ENCODE assay signal across 23 cellular contexts in the genomic region with DNA sequence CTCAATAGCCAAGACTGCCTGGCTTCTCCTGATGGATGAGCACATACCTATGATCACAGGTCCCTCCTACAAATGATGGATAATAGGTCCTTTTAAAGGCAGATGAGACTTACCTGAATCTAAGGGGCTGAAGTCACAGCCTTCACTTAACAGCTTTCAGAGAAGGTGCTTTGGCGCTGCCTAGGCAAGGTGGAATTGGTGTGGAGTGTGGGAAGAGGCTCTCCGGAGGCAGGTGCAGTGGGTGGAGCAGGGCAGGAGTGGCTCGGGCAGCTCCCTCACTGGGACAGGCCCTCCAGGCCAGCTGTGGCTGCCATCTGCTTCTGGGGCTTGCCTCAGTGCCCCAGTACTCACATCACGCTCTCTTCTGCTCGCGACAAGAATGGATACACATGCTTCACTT.
DNase-seq lines count a peak whose midpoint lies in the region; ATAC-seq, FAIRE-seq and TF ChIP-seq lines count a peak whose summit lies in the region.
"Had no signal": no experiment of that assay in that cellular context is flagged by ENCODE, and none has a peak within 500 bp of the region (broad histone marks: within the 10 kb centered on the region; RNA-seq: fewer than 3 reads in every experiment).

No MANE protein-coding gene starts in this region.

- peak in 2 of 3 donors; percentile 62 to 69 for TF ChIP-seq POLR2A in body of pancreas (IDR thresholded peaks at IDR 0.05)

- H3K27me3 Mint-ChIP-seq in endothelial cell (ENCODE audit: unreplicated experiment), result peaks cover 3% of the 10 kb centered on the region
- H3K27me3 Mint-ChIP-seq: B cell had no signal

- peak; percentile 45 for DNase-seq in NCI-H187 treated with DMSO at 0.1 percent for 48 hours (lab: John Stamatoyannopoulos, UW)
- peak; percentile 76 for DNase-seq in NCI-H2171 (lab: John Stamatoyannopoulos, UW)
- DNase-seq in body of pancreas, result peak; percentile 79 to 90 (median 84)
- DNase-seq in pancreas, result peak; percentile 62 to 88 (median 78)
- no peak for DNase-seq in endothelial cell (ENCODE audit: low spot score)
- DNase-seq in tibial artery, result no peak
- DNase-seq: 8988T; AML-193; Caco-2; Calu3; CD4-positive, alpha-beta T cell; CD8-positive, alpha-beta T cell; DMS79 treated with DMSO at 0.1 percent for 48 hours; GF-D8 had no signal

- FAIRE-seq in pancreas (lab: Jason Lieb, UNC), result no peak
- FAIRE-seq: A204.1, D721Med, G401.6, GM12891, GM19239 had no signal

- H3K27ac ChIP-seq in body of pancreas, result peak overlapping the region in 3 of 4 donors; percentile 18 to 62 (median 31)
- peak overlapping the region in 3 of 4 donors; percentile 22 to 43 (median 22) for H3K27ac ChIP-seq in pancreas
- H3K27ac ChIP-seq in tibial artery, result no peak overlapping the region
- H3K27ac ChIP-seq: BLaER1 treated with 17β-estradiol and CSF1 and Interleukin-3, amounts not matched to agents 10 nM and 100 nM; C4-2B had no signal

- no peak for TF ChIP-seq CTCF in body of pancreas (IDR thresholded peaks at IDR 0.05)
- TF ChIP-seq CTCF in pancreas (IDR thresholded peaks at IDR 0.05), result no peak
- TF ChIP-seq CTCF in endothelial cell (IDR thresholded peaks at IDR 0.05; ENCODE audit: unreplicated experiment), result no peak
- no peak for TF ChIP-seq CTCF in tibial artery (IDR thresholded peaks at IDR 0.05)

- no peaks in the 10 kb centered on the region for H3K36me3 ChIP-seq in body of pancreas (replicated peaks in 1 of 2; ENCODE audit: insufficient read depth in 1 of 2, low read depth in 2 of 2)
- H3K36me3 ChIP-seq in pancreas, result peaks cover 0 to 5% (median 3%) of the 10 kb centered on the region in 3 donors
- no peaks in the 10 kb centered on the region for H3K36me3 ChIP-seq in tibial artery
- H3K36me3 ChIP-seq: BLaER1 treated with 17β-estradiol and CSF1 and Interleukin-3, amounts not matched to agents 10 nM and 100 nM had no signal

- H3K27ac Mint-ChIP-seq in endothelial cell (ENCODE audit: unreplicated experiment), result no peak overlapping the region
- H3K27ac Mint-ChIP-seq: B cell; CD4-positive, alpha-beta T cell; CD8-positive, alpha-beta T cell had no signal

- H3K9me3 ChIP-seq in body of pancreas (no peaks in the 10 kb centered on the region), pancreas (no peaks in the 10 kb centered on the region), tibial artery (no peaks in the 10 kb centered on the region)
- H3K9me3 ChIP-seq: Caco-2 had no signal

- intact Hi-C loops in body of pancreas (cut with DNase I) (no loop called here), pancreas (cut with DNase I) (no loop called here), tibial artery (cut with DNase I; ENCODE audit: low total_unique reads) (no loop called here)

- H3K4me1 Mint-ChIP-seq in endothelial cell (ENCODE audit: unreplicated experiment), result no peaks in the 10 kb centered on the region
- H3K4me1 Mint-ChIP-seq: B cell had no signal

- H3K4me1 ChIP-seq in body of pancreas, result peaks cover 9% of the 10 kb centered on the region
- no peaks in the 10 kb centered on the region for H3K4me1 ChIP-seq in pancreas
- no peaks in the 10 kb centered on the region for H3K4me1 ChIP-seq in tibial artery
- H3K4me1 ChIP-seq: BLaER1 treated with 17β-estradiol and CSF1 and Interleukin-3, amounts not matched to agents 10 nM and 100 nM; Caco-2 had no signal

- no peaks in the 10 kb centered on the region for H3K9me3 Mint-ChIP-seq in endothelial cell (ENCODE audit: unreplicated experiment)
- H3K9me3 Mint-ChIP-seq: CD4-positive, alpha-beta T cell; CD8-positive, alpha-beta T cell had no signal

- peak; percentile 95 for ATAC-seq in body of pancreas
- peak; percentile 95 to 99 (median 98) for ATAC-seq in pancreas
- ATAC-seq in GM19351 (IDR thresholded peaks at IDR 0.05; ENCODE audit: unreplicated experiment), result no peak
- ATAC-seq: CD8-positive, alpha-beta T cell had no signal

- no peak overlapping the region for H3K4me3 Mint-ChIP-seq in endothelial cell (ENCODE audit: unreplicated experiment)
- H3K4me3 Mint-ChIP-seq: B cell; CD4-positive, alpha-beta T cell; CD8-positive, alpha-beta T cell had no signal

- H3K36me3 Mint-ChIP-seq in endothelial cell (ENCODE audit: low read depth, unreplicated experiment), result no peaks in the 10 kb centered on the region

- H3K27me3 ChIP-seq in body of pancreas, result no peaks in the 10 kb centered on the region
- no peaks in the 10 kb centered on the region for H3K27me3 ChIP-seq in pancreas
- H3K27me3 ChIP-seq in tibial artery, result peaks cover 0 to 7% of the 10 kb centered on the region in 2 donors
- H3K27me3 ChIP-seq: BLaER1 treated with 17β-estradiol and CSF1 and Interleukin-3, amounts not matched to agents 10 nM and 100 nM had no signal

- WGBS in body of pancreas, 2 donors, result 39 to 43% methylated on average over 6 of the region's 6 CpGs
- 41 to 49% methylated on average over 6 of the region's 6 CpGs for WGBS in pancreas, 2 donors

- H3K4me3 ChIP-seq in body of pancreas (no peak overlapping the region), pancreas (peak overlapping the region in 3 of 4 donors; percentile 10 to 36 (median 35)), tibial artery (no peak overlapping the region)
- H3K4me3 ChIP-seq: BLaER1 treated with 17β-estradiol and CSF1 and Interleukin-3, amounts not matched to agents 10 nM and 100 nM had no signal

Comparison
In these comparisons a context has a peak if more than half of its experiments do, and no peak if none do; other contexts are left out.
1. DNase-seq: peak in NCI-H187 treated with DMSO at 0.1 percent for 48 hours (single experiment), NCI-H2171 (single experiment), body of pancreas (4 of 4) and pancreas (6 of 6); none in endothelial cell (single experiment) and tibial artery (0 of 2).
2. H3K27ac ChIP-seq: peak in body of pancreas (3 of 4) and pancreas (3 of 4); none in tibial artery (0 of 2).
3. H3K4me3 ChIP-seq: peak in pancreas (3 of 4); none in body of pancreas (0 of 2) and tibial artery (0 of 2).